12 cellular contexts compared by ENCODE assay signal in the genomic region with DNA sequence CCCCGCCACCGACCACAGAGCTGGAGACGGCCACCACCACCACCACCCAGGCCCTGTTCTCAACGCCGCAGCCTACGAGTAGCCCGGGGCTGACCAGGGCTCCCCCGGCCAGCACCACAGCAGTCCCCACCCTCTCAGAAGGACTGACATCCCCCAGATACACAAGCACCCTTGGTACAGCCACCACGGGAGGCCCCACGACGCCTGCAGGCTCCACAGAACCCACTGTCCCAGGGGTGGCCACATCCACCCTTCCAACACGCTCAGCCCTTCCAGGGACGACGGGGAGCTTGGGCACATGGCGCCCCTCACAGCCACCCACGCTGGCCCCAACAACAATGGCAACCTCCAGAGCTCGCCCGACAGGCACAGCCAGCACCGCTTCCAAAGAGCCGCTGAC. TPM values are rescaled to one million over a fixed set of nuclear protein-coding genes. Genes with fewer than 3 reads are reported as not detected.
"Had no signal": no experiment of that assay in that cellular context is flagged by ENCODE, and none has a peak within 500 bp of the region (broad histone marks: within the 10 kb centered on the region; RNA-seq: fewer than 3 reads in every experiment).

No MANE protein-coding gene starts in this region.

- H3K9ac ChIP-seq: GM23248 had no signal

- H3K9me3 ChIP-seq: HAP-1 had no signal

- H3K27ac ChIP-seq: GM23248 had no signal

- H3K4me1 ChIP-seq: HAP-1 had no signal

- H3K36me3 ChIP-seq: HAP-1 had no signal

- DNase-seq: GM23248, GOT3, H7, H9, HCEC 1CT, HFFc6 had no signal

- H3K4me3 ChIP-seq: GM23248, GM23338, HAP-1 had no signal

- FAIRE-seq: H1, H54 had no signal

- H3K4me2 ChIP-seq: GM23338 had no signal

- H3K4me1 Mint-ChIP-seq: GM23338, H9 had no signal

- ATAC-seq: GM23338, HCT116 had no signal

- H3K27ac Mint-ChIP-seq: GM23338, H9, HFFc6 had no signal

- H3K4me3 Mint-ChIP-seq: GM23338, H9, HFFc6 had no signal

- H2AFZ ChIP-seq: GM23248, GM23338 had no signal

RNA-seq across cellular contexts. Expression of gene MUC5B, which starts 18.8 kb away (rescaled TPM):
- total RNA-seq: GM23248, H4, H9, HFFc6 had no signal
- polyA plus RNA-seq: GM23248 had no signal
